Comparison of ENCODE assay signal across 8 cellular contexts in the genomic region with DNA sequence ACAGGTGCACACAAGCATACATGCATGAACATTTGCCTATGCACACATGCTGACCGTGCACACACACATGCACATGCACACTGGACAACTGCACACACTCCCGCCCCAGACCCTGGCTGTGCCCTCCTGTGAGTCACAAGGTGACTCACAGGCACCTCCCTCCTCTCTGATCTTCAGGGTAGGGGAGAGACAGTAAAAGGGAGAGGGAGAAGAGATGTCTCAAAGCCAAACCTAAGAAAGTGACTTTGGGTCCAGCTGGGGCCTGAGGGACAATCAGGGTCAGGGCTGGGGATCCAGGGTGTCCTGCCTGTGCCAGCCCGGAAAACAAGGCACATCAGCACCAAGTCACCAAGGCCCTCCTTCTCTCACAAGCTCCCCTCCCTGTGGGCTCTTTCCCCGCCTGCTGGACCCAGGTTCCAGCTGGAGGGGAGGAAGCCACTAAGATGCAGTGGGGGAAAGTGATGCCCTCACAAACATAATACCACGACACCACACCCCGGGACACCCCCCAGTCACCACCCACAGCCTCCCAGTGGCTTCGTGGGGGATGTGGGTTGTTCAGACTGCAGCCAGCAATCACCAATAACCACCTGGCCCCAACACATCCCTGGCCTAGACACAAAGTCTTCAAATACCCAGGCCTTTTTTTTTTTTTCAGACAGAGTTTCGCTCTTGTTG. TPM values are rescaled to one million over a fixed set of nuclear protein-coding genes. Genes with fewer than 3 reads are reported as not detected.
A peak's percentile ranks its signal among the peaks of the same experiment; 100 is the strongest.
DNase-seq lines count a peak whose midpoint lies in the region; ATAC-seq, FAIRE-seq and TF ChIP-seq lines count a peak whose summit lies in the region.

No MANE protein-coding gene starts in this region.

- H3K36me3 ChIP-seq in gastroesophageal sphincter = no peaks in the 10 kb centered on the region

- 15% methylated on average over 7 of the region's 8 CpGs for WGBS in A549 (ENCODE audit: missing lambda C conversion rate)
- no CpG with 5 or more reads among the region's 8 CpGs for WGBS in H9 (ENCODE audit: extremely low coverage, insufficient read length, low lambda C conversion rate)
- WGBS in gastroesophageal sphincter (ENCODE audit: low coverage in 1 of 2), 2 donors = 65 to 93% methylated on average over 3 to 4 of the region's 8 CpGs

- H2BK120ac ChIP-seq in H9 (ENCODE audit: low read depth, low read length, poor library complexity, severe bottlenecking) = no peak overlapping the region

- H3K18ac ChIP-seq in H9 (ENCODE audit: insufficient read length, low read depth, low read length) = no peak overlapping the region

- no peaks in the 10 kb centered on the region for H3K23me2 ChIP-seq in H9 (ENCODE audit: insufficient read length, low read depth, low read length, poor library complexity, severe bottlenecking)

- TF ChIP-seq EP300 in A549 (IDR thresholded peaks at IDR 0.05) = no peak
- TF ChIP-seq EP300 in gastroesophageal sphincter (IDR thresholded peaks at IDR 0.05) = no peak

- no peak overlapping the region for H2BK15ac ChIP-seq in H9 (ENCODE audit: low read depth, low read length)

- H3K27ac Mint-ChIP-seq in H9 (peak overlapping the region in 2 of 3 experiments; percentile 36 to 79; a peak in 1 of 7 replicates), WTC11 (peak overlapping the region; percentile 79; the same call in 1 of the 2 replicates)

- TF ChIP-seq POLR2A in A549 (IDR thresholded peaks at IDR 0.05; ENCODE audit: low read length) (no peak), gastroesophageal sphincter (IDR thresholded peaks at IDR 0.05) (no peak)

- H2BK12ac ChIP-seq in H9 (ENCODE audit: insufficient read length, low read depth, low read length) = no peak overlapping the region

- no peak overlapping the region for H3K4ac ChIP-seq in H9 (ENCODE audit: low read depth, low read length)

- H4K20me1 ChIP-seq in H9 (ENCODE audit: control insufficient read depth, insufficient read depth, insufficient read length) = no peaks in the 10 kb centered on the region

- H2BK5ac ChIP-seq in H9 (ENCODE audit: insufficient read length, low read length) = no peak overlapping the region

- no peak overlapping the region for H3T11ph ChIP-seq in H9 (ENCODE audit: low read length)

- H3K27ac ChIP-seq in A549 (peak overlapping the region; percentile 73 to 94), H9 (ENCODE audit: insufficient read length, low read depth, low read length) (no peak overlapping the region), gastroesophageal sphincter (peak overlapping the region in 1 of 4 donors; percentile 5)

- no peak overlapping the region for H4K5ac ChIP-seq in H9 (ENCODE audit: insufficient read length, low read depth, low read length)

- H3K4me1 Mint-ChIP-seq in H9 = peaks cover 17 to 27% of the 10 kb centered on the region in 2 experiments
- peaks cover 28% of the 10 kb centered on the region for H3K4me1 Mint-ChIP-seq in WTC11

- H2BK20ac ChIP-seq in H9 (ENCODE audit: low read depth, low read length, poor library complexity, severe bottlenecking) = no peak overlapping the region

- no peak overlapping the region for H3K4me3 Mint-ChIP-seq in H9
- H3K4me3 Mint-ChIP-seq in WTC11 = no peak overlapping the region

- POLR2A ChIA-PET in A549 (lab: Yijun Ruan, JAX) = interaction anchor here (0.8 kb wide), 1 partner anchor 208 kb away, joined by 5 read pairs; no protein-coding TSS in a partner anchor
- POLR2A ChIA-PET in WTC11 (lab: Charles Lee) = interaction anchor here (0.6 to 1.7 kb wide), 4 partner anchors 10 to 173 kb away, joined by 4 to 9 read pairs (median 5); no protein-coding TSS in a partner anchor

- no peaks in the 10 kb centered on the region for H3K79me1 ChIP-seq in H9 (ENCODE audit: insufficient read depth, low read depth, low read length, poor library complexity, severe bottlenecking)

- TF ChIP-seq RAD21 in A549 (conservative IDR thresholded peaks at IDR 0.05 in 1 of 2, IDR thresholded peaks at IDR 0.05 in 1 of 2) = no peak

- no peak overlapping the region for H3K23ac ChIP-seq in H9 (ENCODE audit: insufficient read length, low read depth, low read length)

- CTCF ChIA-PET in A549 (lab: Yijun Ruan, JAX) (interaction anchor here (1.0 to 1.3 kb wide), 2 partner anchors 17 to 101 kb away, joined by 4 to 5 read pairs; no protein-coding TSS in a partner anchor), WTC11 (lab: Charles Lee) (interaction anchor here (0.6 to 3.8 kb wide), 8 partner anchors 9 to 105 kb away, joined by 3 to 20 read pairs (median 3); no protein-coding TSS in a partner anchor)

- H3K27me3 ChIP-seq in H9 (ENCODE audit: insufficient read depth, low read length) (no peaks in the 10 kb centered on the region), gastroesophageal sphincter (peaks cover 5% of the 10 kb centered on the region)

- H3K56ac ChIP-seq in H9 (ENCODE audit: insufficient read length, low read depth, low read length) = no peak overlapping the region

- H3K14ac ChIP-seq in H9 (ENCODE audit: insufficient read depth, low read length) = peak overlapping the region; percentile 69; the same call in 1 of the 2 replicates

- no peaks in the 10 kb centered on the region for H3K9me3 ChIP-seq in A549
- H3K9me3 ChIP-seq in H9 (ENCODE audit: control insufficient read depth, low read depth, low read length) = no peaks in the 10 kb centered on the region
- no peaks in the 10 kb centered on the region for H3K9me3 ChIP-seq in gastroesophageal sphincter

- H4K8ac ChIP-seq in H9 (replicated peaks; ENCODE audit: insufficient read length, low read depth, low read length) = no peak overlapping the region

- H2AFZ ChIP-seq in H9 (ENCODE audit: low read length) = no peak overlapping the region

- H3K4me1 ChIP-seq in A549 (peaks cover 34% of the 10 kb centered on the region), H9 (ENCODE audit: insufficient read depth, low read length) (no peaks in the 10 kb centered on the region; the same call in 1 of the 2 replicates), gastroesophageal sphincter (no peaks in the 10 kb centered on the region)

- H3K27me3 Mint-ChIP-seq in H9 (ENCODE audit: low read depth) (peaks cover 5% of the 10 kb centered on the region), WTC11 (ENCODE audit: low read depth) (no peaks in the 10 kb centered on the region)

- H3K4me3 ChIP-seq in A549 (no peak overlapping the region), gastroesophageal sphincter (no peak overlapping the region)

- no peak overlapping the region for H4K91ac ChIP-seq in H9 (ENCODE audit: insufficient read length, low read depth, low read length)

- peak; percentile 96 to 98 for ATAC-seq in A549
- ATAC-seq in WTC11 = no peak
- ATAC-seq in gastroesophageal sphincter = peak; percentile 18
- no peak for ATAC-seq in HG03521 (IDR thresholded peaks at IDR 0.05; ENCODE audit: unreplicated experiment)

- TF ChIP-seq CTCF in A549 (IDR thresholded peaks at IDR 0.05) = no peak
- TF ChIP-seq CTCF in H9 (conservative IDR thresholded peaks at IDR 0.05) = no peak
- TF ChIP-seq CTCF in WTC11 (IDR thresholded peaks at IDR 0.05) = no peak
- TF ChIP-seq CTCF in gastroesophageal sphincter (IDR thresholded peaks at IDR 0.05) = no peak

- H3K4me2 ChIP-seq in A549 (peak overlapping the region; percentile 79), H9 (ENCODE audit: insufficient read depth, insufficient read length, low read length) (no peak overlapping the region)

- no peak overlapping the region for H3K9ac ChIP-seq in H9 (ENCODE audit: extremely low read depth, insufficient read length, low read length)

- DNase-seq in A549 (ENCODE audit: low read depth in 1 of 2, low spot score in 1 of 2) (peak; percentile 65 to 76), H9 (peak; percentile 33), WTC11 (ENCODE audit: low spot score) (no peak), NCI-H2081 (lab: John Stamatoyannopoulos, UW) (no peak), NCI-H446 treated with DMSO at 0.1 percent for 48 hours (lab: John Stamatoyannopoulos, UW) (no peak), SKM-1 (lab: John Stamatoyannopoulos, UW; ENCODE audit: unreplicated experiment) (no peak)

- H2AK5ac ChIP-seq in H9 (ENCODE audit: insufficient read length, low read length) = no peak overlapping the region

- H3K79me2 ChIP-seq in H9 (ENCODE audit: insufficient read depth, low read length) = no peaks in the 10 kb centered on the region

- FAIRE-seq in A549 (lab: Jason Lieb, UNC) = no peak

- H3K36me3 Mint-ChIP-seq in H9 (ENCODE audit: insufficient read depth in 1 of 3, low read depth in 3 of 3) = no peaks in the 10 kb centered on the region; a peak in 2 of 7 replicates
- peaks cover 2% of the 10 kb centered on the region; the same call in 1 of the 2 replicates for H3K36me3 Mint-ChIP-seq in WTC11

- H3K9me3 Mint-ChIP-seq in H9 (peaks cover 0 to 3% of the 10 kb centered on the region in 2 experiments; a peak in 1 of 5 replicates), WTC11 (no peaks in the 10 kb centered on the region; the same call in 1 of the 2 replicates)

TF ChIP-seq in A549, 52 proteins besides CTCF, POLR2A, EP300 and RAD21 (continues in another document):
- no peak for TF ChIP-seq CEBPB (IDR thresholded peaks at IDR 0.05)
- TF ChIP-seq HOXA7 (CRISPR knock-in tag; IDR thresholded peaks at IDR 0.05) = no peak
- no peak for TF ChIP-seq SMC3 (IDR thresholded peaks at IDR 0.05)
- no peak for TF ChIP-seq POLR2AphosphoS2 (conservative IDR thresholded peaks at IDR 0.05; ENCODE audit: low read length)
- no peak for TF ChIP-seq HOXB5 (CRISPR knock-in tag; IDR thresholded peaks at IDR 0.05)
- peak; percentile 62 for TF ChIP-seq JUNB (IDR thresholded peaks at IDR 0.05)

RNA-seq across cellular contexts. Expression of gene PDGFB, which starts 39.3 kb away (rescaled TPM):
- 4.0 and 4.5 TPM in 2 replicates for polyA plus RNA-seq in A549 (2011; rRNA removed)
- polyA plus RNA-seq in A549 (2012; cell fraction: cytosol; rRNA removed) = 4.0 and 5.2 TPM in 2 replicates
- polyA plus RNA-seq in A549 (2012; cell fraction: nucleus; rRNA removed) = 7.2 and 9.2 TPM in 2 replicates
- 2.1 to 3.3 TPM (median 3.0 TPM) in 3 replicates for polyA plus RNA-seq in A549 (2017; fragmentation: RNase III; extraction: RNeasy Plus Mini Kit Qiagen cat#74134 plus additional on column Dnase treatment)
- polyA minus RNA-seq in A549 (2011; rRNA and poly(A)+ RNA removed) = 3.2 and 4.7 TPM in 2 replicates
- total RNA-seq in H9 (2021) = 6.1 and 7.1 TPM in 2 replicates
- 6.8 to 9.2 TPM (median 7.7 TPM) in 3 replicates for total RNA-seq in WTC11 (2021)
- 10 to 100 TPM in 3 of 4 donors, 1 to 10 TPM in 1; 7.1 to 27.9 (median 15.1) TPM for total RNA-seq in gastroesophageal sphincter

RNA-seq across cellular contexts. Expression of gene CBX7, which starts 53.0 kb away (rescaled TPM):
- polyA plus RNA-seq in A549 (2011; rRNA removed) (0.79 and 1.3 TPM in 2 replicates), A549 (2017; fragmentation: RNase III; extraction: RNeasy Plus Mini Kit Qiagen cat#74134 plus additional on column Dnase treatment) (2.0 to 2.5 TPM (median 2.3 TPM) in 3 replicates)
- polyA plus RNA-seq in A549 (2012; cell fraction: cytosol; rRNA removed) = 1.2 and 1.8 TPM in 2 replicates
- polyA plus RNA-seq in A549 (2012; cell fraction: nucleus; rRNA removed) = 5.3 and 5.5 TPM in 2 replicates
- polyA minus RNA-seq in A549 (2011; rRNA and poly(A)+ RNA removed) = 1.5 and 1.7 TPM in 2 replicates
- total RNA-seq in H9 (2021) (3.7 and 4.2 TPM in 2 replicates), WTC11 (2021) (10.6 to 11.1 TPM (median 10.6 TPM) in 3 replicates), gastroesophageal sphincter (100 to 1,000 TPM; 102 to 223 (median 171) TPM)

Comparison
In these comparisons a context has a peak if more than half of its experiments do, and no peak if none do; other contexts are left out.
1. ATAC-seq: peak in A549 (2 of 2) and gastroesophageal sphincter (single experiment); none in WTC11 (single experiment) and HG03521 (single experiment).
2. DNase-seq: peak in A549 (2 of 2) and H9 (single experiment); none in WTC11 (single experiment), NCI-H2081 (0 of 2), NCI-H446 treated with DMSO at 0.1 percent for 48 hours (single experiment) and SKM-1 (single experiment).
3. Of the 8 proteins assayed by ChIP-seq in both WTC11 and A549: peak only in WTC11: none; only in A549: MAX; in both: none; in neither: 7.